Comparison of ENCODE assay signal across 8 cellular contexts in genomic region chr1:103514920-103515503, GRCh38. TPM values are rescaled to one million over a fixed set of nuclear protein-coding genes. Genes with fewer than 3 reads are reported as not detected.
DNase-seq lines count a peak whose midpoint lies in the region; ATAC-seq and TF ChIP-seq lines count a peak whose summit lies in the region.

No MANE protein-coding gene starts in this region.

- peaks cover 2% of the 10 kb centered on the region for H3K36me3 Mint-ChIP-seq in T-helper 17 cell (ENCODE audit: low read depth)

- H3K9me3 ChIP-seq in T-helper 17 cell (ENCODE audit: control insufficient read depth, low read length, poor library complexity, severe bottlenecking) = no peaks in the 10 kb centered on the region

- peaks cover 9% of the 10 kb centered on the region for H3K4me1 Mint-ChIP-seq in T-helper 17 cell

- H3K27ac ChIP-seq in C4-2B = no peak overlapping the region

- peak; percentile 77 for ATAC-seq in GM18502 (IDR thresholded peaks at IDR 0.05; ENCODE audit: poor library complexity, unreplicated experiment)
- peak; percentile 84 for ATAC-seq in HG02798 (IDR thresholded peaks at IDR 0.05; ENCODE audit: poor library complexity, unreplicated experiment)
- peak; percentile 86 for ATAC-seq in T-helper 17 cell

- no peaks in the 10 kb centered on the region for H3K27me3 Mint-ChIP-seq in T-helper 17 cell

- no peak overlapping the region for H3K4me3 ChIP-seq in fibroblast of the aortic adventitia (ENCODE audit: low read depth, low read length)

- peak; percentile 32 for DNase-seq in NCI-H1105 (lab: John Stamatoyannopoulos, UW)
- no peak for DNase-seq in T-helper 17 cell
- DNase-seq in fibroblast of the aortic adventitia (ENCODE audit: low read depth) = peak; percentile 84
- peak; percentile 80 for DNase-seq in pons (ENCODE audit: low spot score)
- DNase-seq in activated effector memory CD4-positive, alpha-beta T cell treated with anti-CD3 and anti-CD28 coated beads, Interleukin-2, amount 50 U/mL, for 16 hours = no peak

- no peak overlapping the region for H3K4me3 Mint-ChIP-seq in T-helper 17 cell

- H3K27ac Mint-ChIP-seq in T-helper 17 cell = no peak overlapping the region

- TF ChIP-seq CTCF in C4-2B (conservative IDR thresholded peaks at IDR 0.05) (peak; percentile 84), fibroblast of the aortic adventitia (IDR thresholded peaks at IDR 0.05; ENCODE audit: insufficient read depth, low read length) (peak; percentile 76)

RNA-seq across cellular contexts. Expression of gene RNPC3, which starts 10.5 kb away (rescaled TPM):
- total RNA-seq in T-helper 17 cell = 10 to 100 TPM; 43.2 to 53.9 TPM
- 19.9 and 31.5 TPM in 2 replicates for total RNA-seq in fibroblast of the aortic adventitia (ENCODE audit: low replicate concordance)

RNA-seq across cellular contexts. Expression of gene AMY2B, which starts 56.4 kb away (rescaled TPM):
- total RNA-seq in T-helper 17 cell (10 to 100 TPM; 29.3 to 39.4 TPM), fibroblast of the aortic adventitia (ENCODE audit: low replicate concordance) (10.1 and 17.1 TPM in 2 replicates)

Comparison
In these comparisons a context has a peak if more than half of its experiments do, and no peak if none do; other contexts are left out.
1. DNase-seq: peak in NCI-H1105 (single experiment), fibroblast of the aortic adventitia (single experiment) and pons (single experiment); none in T-helper 17 cell (0 of 3) and activated effector memory CD4-positive, alpha-beta T cell treated with anti-CD3 and anti-CD28 coated beads, Interleukin-2, amount 50 U/mL, for 16 hours (single experiment).
2. Peak in every context shown above with its lines, with median percentiles within 50 percentile points of each other: ATAC-seq.